In the genomic region with DNA sequence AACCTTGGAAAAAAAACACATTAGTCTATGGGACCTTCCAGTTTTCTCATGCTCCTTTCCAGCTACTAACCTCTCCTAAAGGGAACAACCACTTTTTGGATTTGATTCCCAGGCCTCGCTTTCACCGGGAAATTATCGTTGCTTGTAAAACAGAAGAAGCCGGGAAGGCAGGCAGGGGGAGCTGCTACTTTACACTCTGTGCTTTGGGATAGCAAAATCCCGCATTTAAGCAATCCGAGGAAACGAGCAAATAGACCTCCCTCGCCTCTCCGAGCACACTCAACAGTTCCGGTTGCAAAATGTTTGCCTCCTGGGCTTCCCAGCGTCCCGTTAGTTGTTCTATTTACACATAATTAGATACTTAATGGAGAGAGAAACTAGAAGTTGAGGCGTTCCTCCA, we compare ENCODE assay signal across 8 cellular contexts. TPM values are rescaled to one million over a fixed set of nuclear protein-coding genes. Genes with fewer than 3 reads are reported as not detected.
DNase-seq lines count a peak whose midpoint lies in the region; ATAC-seq and TF ChIP-seq lines count a peak whose summit lies in the region.

No MANE protein-coding gene starts in this region.

- H4K91ac ChIP-seq in IMR-90 (ENCODE audit: insufficient read depth, low read depth, low read length), result no peak overlapping the region

- no peaks in the 10 kb centered on the region for H4K20me1 ChIP-seq in IMR-90 (ENCODE audit: insufficient read depth, low read length)

- H3K27ac ChIP-seq in IMR-90 (ENCODE audit: insufficient read depth, low read length) (no peak overlapping the region), heart right ventricle (peak overlapping the region; percentile 7 to 87 (median 72))

- no peak overlapping the region for H2AFZ ChIP-seq in IMR-90 (replicated peaks; ENCODE audit: low read length, poor library complexity)

- no peak overlapping the region for H3K4ac ChIP-seq in IMR-90 (ENCODE audit: low read depth, low read length)

- H2AK5ac ChIP-seq in IMR-90 (ENCODE audit: low read depth, low read length), result no peak overlapping the region

- peak; percentile 13 for DNase-seq in COLO668 (lab: John Stamatoyannopoulos, UW; ENCODE audit: unreplicated experiment)
- DNase-seq in IMR-90, result peak; percentile 53
- DNase-seq in heart right ventricle, result peak; percentile 29 to 58
- DNase-seq in omental fat pad (ENCODE audit: low spot score), result no peak
- DNase-seq in NCI-H1694 (lab: John Stamatoyannopoulos, UW), result no peak
- DNase-seq in GM13976 (ENCODE audit: low spot score), result no peak

- H4K5ac ChIP-seq in IMR-90 (ENCODE audit: low read depth, low read length), result no peak overlapping the region

- intact Hi-C loops in IMR-90 (cut with micrococcal nuclease) (no loop called here), heart right ventricle (cut with DNase I) (no loop called here)

- no peak overlapping the region; the same call in 1 of the 2 replicates for H3K23ac ChIP-seq in IMR-90 (ENCODE audit: low read depth, low read length)

- no peaks in the 10 kb centered on the region for H3K9me1 ChIP-seq in IMR-90 (ENCODE audit: insufficient read depth, low read length)

- in situ Hi-C loops in IMR-90 (cut with MboI; ENCODE audit: low sequenced_read_pairs), result no loop called here
- in situ Hi-C loops in GM13976 (cut with MboI; ENCODE audit: low sequenced_read_pairs, unreplicated experiment), result no loop called here

- BruUV-seq in IMR-90 (replicated peaks; lab: Mats Ljungman, UMichigan), result no TSS peak

- TF ChIP-seq POLR2A in IMR-90 (IDR thresholded peaks at IDR 0.05; ENCODE audit: low read depth, low read length), result no peak

- no peak; the same call in 1 of the 2 replicates for TF ChIP-seq RAD21 in IMR-90 (IDR thresholded peaks at IDR 0.05; ENCODE audit: low read length)

- no peak overlapping the region for H2BK20ac ChIP-seq in IMR-90 (ENCODE audit: low read depth, low read length)

- H3K14ac ChIP-seq in IMR-90 (replicated peaks; ENCODE audit: low read depth, low read length), result no peak overlapping the region

- no peak overlapping the region for H3K56ac ChIP-seq in IMR-90 (ENCODE audit: extremely low read depth, insufficient read depth, low read length)

- no peaks in the 10 kb centered on the region for H3K27me3 Mint-ChIP-seq in activated naive CD8-positive, alpha-beta T cell

- H3K4me1 ChIP-seq in IMR-90 (ENCODE audit: control insufficient read depth, insufficient read depth, low read length) (no peaks in the 10 kb centered on the region; the same call in 1 of the 2 replicates), heart right ventricle (peaks cover 0 to 66% (median 20%) of the 10 kb centered on the region in 9 donors)

- H3K36me3 ChIP-seq in IMR-90 (ENCODE audit: control insufficient read depth, insufficient read depth, low read length) (no peaks in the 10 kb centered on the region), heart right ventricle (no peaks in the 10 kb centered on the region)

- no peak overlapping the region for H2BK120ac ChIP-seq in IMR-90 (ENCODE audit: low read depth, low read length)

- CTCF ChIA-PET in IMR-90 (lab: Yijun Ruan, JAX), result interaction anchor here (0.6 kb wide), 1 partner anchor 14 kb away, joined by 3 read pairs; no protein-coding TSS in a partner anchor

- peaks cover 23% of the 10 kb centered on the region for H3K36me3 Mint-ChIP-seq in activated naive CD8-positive, alpha-beta T cell

- POLR2A ChIA-PET in IMR-90 (lab: Charles Lee; ENCODE audit: unreplicated experiment), result no interaction called here

- no peak overlapping the region for H4K8ac ChIP-seq in IMR-90 (ENCODE audit: low read depth in 2 of 2, low read length in 2 of 2)

- H3K27me3 ChIP-seq in IMR-90 (ENCODE audit: control insufficient read depth, insufficient read depth, low read length) (peaks cover 54% of the 10 kb centered on the region), heart right ventricle (peaks cover 0 to 5% (median 0%) of the 10 kb centered on the region in 7 donors)

- no peak overlapping the region for H2AK9ac ChIP-seq in IMR-90 (replicated peaks; ENCODE audit: low read depth, low read length, poor library complexity)

- H3K4me1 Mint-ChIP-seq in activated naive CD8-positive, alpha-beta T cell (ENCODE audit: low read depth), result peaks cover 71% of the 10 kb centered on the region

- dilution Hi-C loops in IMR-90 (cut with HindIII; ENCODE audit: low sequenced_read_pairs, unreplicated experiment), result no loop called here

- no peak overlapping the region for H2BK15ac ChIP-seq in IMR-90 (ENCODE audit: low read depth, low read length)

- no peaks in the 10 kb centered on the region for H3K9me3 ChIP-seq in IMR-90 (ENCODE audit: control insufficient read depth, insufficient read depth, low read length)
- H3K9me3 ChIP-seq in heart right ventricle, result no peaks in the 10 kb centered on the region

- TF ChIP-seq CTCF in IMR-90 (conservative IDR thresholded peaks at IDR 0.05; ENCODE audit: low read depth, low read length), result peak; percentile 39
- peak in 6 of 9 donors; percentile 30 to 66 (median 52) for TF ChIP-seq CTCF in heart right ventricle (IDR thresholded peaks at IDR 0.05)
- no peak for TF ChIP-seq CTCF in omental fat pad (IDR thresholded peaks at IDR 0.05)
- no peak for TF ChIP-seq CTCF in GM13976 (IDR thresholded peaks at IDR 0.05; ENCODE audit: borderline replicate concordance, control extremely low read depth, extremely low read depth, insufficient read depth, missing control alignments)

- H3K18ac ChIP-seq in IMR-90 (ENCODE audit: low read depth, low read length), result no peak overlapping the region

- ATAC-seq in IMR-90 (ENCODE audit: low read depth) (peak; percentile 80), heart right ventricle (peak; percentile 66 to 85 (median 77)), omental fat pad (ENCODE audit: low FRiP score) (peak; percentile 86), HG02759 (IDR thresholded peaks at IDR 0.05; ENCODE audit: unreplicated experiment) (no peak)

- H3K9me3 Mint-ChIP-seq in activated naive CD8-positive, alpha-beta T cell (ENCODE audit: low read depth), result no peaks in the 10 kb centered on the region

- WGBS in IMR-90 (ENCODE audit: extremely low coverage in 2 of 2, insufficient read length in 1 of 2), 2 experiments, result no CpG with 5 or more reads among the region's 13 CpGs
- WGBS in heart right ventricle, 2 donors, result 1 to 2% methylated on average over 13 of the region's 13 CpGs

- no peak overlapping the region for H3K9ac ChIP-seq in IMR-90 (ENCODE audit: low read depth, low read length)

- peak overlapping the region; percentile 93 for H3K4me3 Mint-ChIP-seq in activated naive CD8-positive, alpha-beta T cell

- H2BK5ac ChIP-seq in IMR-90 (ENCODE audit: low read depth, low read length, poor library complexity, severe bottlenecking), result no peak overlapping the region

- H3K27ac Mint-ChIP-seq in activated naive CD8-positive, alpha-beta T cell, result peak overlapping the region; percentile 93

- H3K4me3 ChIP-seq in IMR-90 (ENCODE audit: insufficient read depth, low read depth, low read length) (peak overlapping the region; percentile 30), heart right ventricle (peak overlapping the region; percentile 57 to 76 (median 64))

- peak overlapping the region; percentile 78 for H3K4me2 ChIP-seq in IMR-90 (ENCODE audit: low read depth, low read length)

- H3K79me1 ChIP-seq in IMR-90 (ENCODE audit: low read depth in 1 of 2, low read length in 2 of 2), result no peaks in the 10 kb centered on the region

TF ChIP-seq in IMR-90, 13 proteins besides CTCF, POLR2A, EP300 and RAD21:
- no peak for TF ChIP-seq CHD1 (IDR thresholded peaks at IDR 0.05; ENCODE audit: low read depth, low read length)
- TF ChIP-seq CEBPB (IDR thresholded peaks at IDR 0.05; ENCODE audit: low read depth, low read length), result peak; percentile 23; the same call in 1 of the 2 replicates

RNA-seq across cellular contexts. Expression of gene CD38, which starts 1.2 kb away (rescaled TPM):
- total RNA-seq in IMR-90 (2012; rRNA removed) (not detected in 2 replicates), heart right ventricle (10 to 100 TPM in 1 of 10 donors, 1 to 10 TPM in 7, under 1 TPM in 2; 0.68 to 11.3 (median 3.3) TPM), omental fat pad (10 to 100 TPM in 1 of 4 donors, 1 to 10 TPM in 3; 7.3 to 13.9 (median 9.2) TPM)
- polyA plus RNA-seq in IMR-90 (2012; rRNA removed) (not detected in 2 replicates), heart right ventricle (1 to 10 TPM; 1.3 to 3.7 TPM)
- not detected in 2 replicates for polyA plus RNA-seq in IMR-90 (2012; cell fraction: cytosol; rRNA removed)
- polyA plus RNA-seq in IMR-90 (2012; cell fraction: nucleus; rRNA removed; ENCODE audit: low replicate concordance), result not detected in 2 replicates

Comparison
In these comparisons a context has a peak if more than half of its experiments do, and no peak if none do; other contexts are left out.
1. DNase-seq: peak in COLO668 (single experiment), IMR-90 (single experiment) and heart right ventricle (2 of 2); none in omental fat pad (single experiment), NCI-H1694 (single experiment) and GM13976 (single experiment).
2. CTCF ChIP-seq: peak in IMR-90 (single experiment) and heart right ventricle (6 of 9); none in omental fat pad (0 of 3) and GM13976 (single experiment).